21 cellular contexts compared by ENCODE assay signal in the genomic region with DNA sequence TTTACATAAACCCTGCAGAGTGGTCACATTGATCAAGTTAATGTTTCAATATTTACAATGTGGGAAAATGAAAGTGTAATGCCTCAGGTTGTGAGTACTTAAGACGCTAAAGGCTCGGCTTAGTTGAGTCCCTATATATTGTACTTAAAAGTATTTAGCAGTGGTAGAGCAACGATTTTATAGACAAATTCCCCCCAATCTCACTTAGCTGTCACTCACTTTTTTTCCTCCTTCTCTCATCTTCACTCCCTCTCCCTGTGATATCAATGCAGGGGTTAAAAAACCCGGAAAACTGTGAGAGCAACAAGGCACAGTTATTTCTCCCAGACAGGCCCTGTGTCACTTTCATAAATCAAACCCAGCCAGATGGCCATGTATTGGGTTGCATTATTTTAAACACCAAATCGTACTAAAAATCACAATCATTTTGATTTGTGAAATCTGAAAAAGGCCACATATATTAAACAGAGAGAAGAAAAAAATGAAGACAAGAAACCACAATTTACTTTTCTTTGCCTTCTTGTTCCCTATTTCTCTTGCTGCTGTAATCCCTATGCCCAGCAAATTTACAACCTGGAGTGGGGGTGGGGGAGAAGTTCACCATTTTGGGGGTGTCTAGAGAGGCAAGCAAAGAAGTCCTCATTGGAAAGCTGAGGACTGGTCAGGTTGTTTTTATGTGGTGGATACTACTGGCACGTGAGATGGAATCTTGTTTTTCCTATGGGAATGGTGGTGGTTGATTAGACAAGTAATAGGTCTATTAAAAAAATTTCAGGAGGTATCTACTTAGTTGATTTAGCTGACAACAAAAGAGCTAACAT. TPM values are rescaled to one million over a fixed set of nuclear protein-coding genes. Genes with fewer than 3 reads are reported as not detected.
DNase-seq lines count a peak whose midpoint lies in the region; ATAC-seq and TF ChIP-seq lines count a peak whose summit lies in the region.
"Had no signal": no experiment of that assay in that cellular context is flagged by ENCODE, and none has a peak within 500 bp of the region (broad histone marks: within the 10 kb centered on the region; RNA-seq: fewer than 3 reads in every experiment).

No MANE protein-coding gene starts in this region.

- no peak for TF ChIP-seq CTCF in neural cell (IDR thresholded peaks at IDR 0.05; ENCODE audit: poor library complexity, severe bottlenecking)
- TF ChIP-seq CTCF in right atrium auricular region (IDR thresholded peaks at IDR 0.05): no peak
- TF ChIP-seq CTCF in heart left ventricle (IDR thresholded peaks at IDR 0.05): no peak
- TF ChIP-seq CTCF in MM.1S (IDR thresholded peaks at IDR 0.05; ENCODE audit: low read length): no peak

- H3K9ac ChIP-seq in neural cell (ENCODE audit: low read length): peak overlapping the region; percentile 89
- H3K9ac ChIP-seq in MM.1S (ENCODE audit: low read length): no peak overlapping the region

- H2AFZ ChIP-seq in neural cell (ENCODE audit: low read depth, low read length) (no peak overlapping the region), MM.1S (ENCODE audit: low read length) (no peak overlapping the region)

- H3K79me2 ChIP-seq in neural cell (replicated peaks; ENCODE audit: insufficient read depth, low read length): peaks cover 79% of the 10 kb centered on the region
- H3K79me2 ChIP-seq in MM.1S (ENCODE audit: low read length): no peaks in the 10 kb centered on the region

- H3K27me3 ChIP-seq in HAP-1 (ENCODE audit: low read depth): no peaks in the 10 kb centered on the region
- H3K27me3 ChIP-seq in neural cell (ENCODE audit: insufficient read depth, low read depth, low read length): no peaks in the 10 kb centered on the region
- peaks cover 54 to 78% of the 10 kb centered on the region in 2 donors for H3K27me3 ChIP-seq in right atrium auricular region
- peaks cover 73 to 91% (median 87%) of the 10 kb centered on the region in 9 donors for H3K27me3 ChIP-seq in heart left ventricle
- no peaks in the 10 kb centered on the region for H3K27me3 ChIP-seq in MM.1S (replicated peaks; ENCODE audit: insufficient read depth, low read length)

- H3K9me3 ChIP-seq in HAP-1: no peaks in the 10 kb centered on the region
- no peaks in the 10 kb centered on the region for H3K9me3 ChIP-seq in neural cell (ENCODE audit: low read length)
- no peaks in the 10 kb centered on the region for H3K9me3 ChIP-seq in right atrium auricular region
- H3K9me3 ChIP-seq in heart left ventricle: no peaks in the 10 kb centered on the region
- H3K9me3 ChIP-seq in MM.1S (replicated peaks; ENCODE audit: insufficient read depth, low read length): no peaks in the 10 kb centered on the region
- H3K9me3 ChIP-seq: uterus had no signal

- DNase-seq in ACHN: peak; percentile 62
- peak in 1 of 2 experiments; percentile 54 for DNase-seq in HAP-1 (ENCODE audit: low spot score in 2 of 2)
- no peak for DNase-seq in HPDE6-E6E7 (ENCODE audit: extremely low spot score)
- no peak for DNase-seq in right atrium auricular region (ENCODE audit: low spot score)
- no peak for DNase-seq in heart left ventricle
- no peak for DNase-seq in MM.1S
- DNase-seq: activated CD4-positive, alpha-beta T cell treated with anti-CD3 and anti-CD28 coated beads for 48 hours; activated effector memory CD4-positive, alpha-beta T cell treated with anti-CD3 and anti-CD28 coated beads, Interleukin-2, amount 50 U/mL, for 16 hours; H7; immature natural killer cell; NCI-H146; NCI-H2227 treated with DMSO at 0.1 percent for 48 hours; spleen; stimulated activated CD4-positive, alpha-beta T cell treated with anti-CD3 and anti-CD28 coated beads, Interleukin-4, amount 100 ng/mL, for 4 hours; uterus had no signal

- H4K20me1 ChIP-seq in neural cell (ENCODE audit: insufficient read depth): peaks cover 54% of the 10 kb centered on the region
- H4K20me1 ChIP-seq in MM.1S (ENCODE audit: insufficient read depth, low read length): no peaks in the 10 kb centered on the region

- TF ChIP-seq EP300 in neural cell (conservative IDR thresholded peaks at IDR 0.05; ENCODE audit: poor library complexity, severe bottlenecking): no peak

- H3K27ac ChIP-seq in cingulate gyrus (ENCODE audit: low read depth, low read length) (peak overlapping the region; percentile 81), neural cell (ENCODE audit: low read length) (peak overlapping the region; percentile 94), right atrium auricular region (no peak overlapping the region), heart left ventricle (no peak overlapping the region), MM.1S (ENCODE audit: low read length) (no peak overlapping the region)
- H3K27ac ChIP-seq: spleen, uterus had no signal

- TF ChIP-seq RAD21 in neural cell (conservative IDR thresholded peaks at IDR 0.05): no peak

- no peak for TF ChIP-seq POLR2A in heart left ventricle (IDR thresholded peaks at IDR 0.05)

- intact Hi-C loops in heart left ventricle (cut with DNase I): no loop called here

- H3K4me3 ChIP-seq in HAP-1: peak overlapping the region; percentile 47
- H3K4me3 ChIP-seq in neural cell (ENCODE audit: low read length): peak overlapping the region; percentile 88
- H3K4me3 ChIP-seq in right atrium auricular region: no peak overlapping the region
- no peak overlapping the region for H3K4me3 ChIP-seq in heart left ventricle
- H3K4me3 ChIP-seq in MM.1S (ENCODE audit: low read length): no peak overlapping the region
- H3K4me3 ChIP-seq: spleen, uterus had no signal

- H3K4me2 ChIP-seq in neural cell (ENCODE audit: low read length) (peak overlapping the region; percentile 95), MM.1S (ENCODE audit: low read depth, low read length) (no peak overlapping the region)

- H3K4me1 ChIP-seq in HAP-1 (peaks cover 25% of the 10 kb centered on the region), right atrium auricular region (peaks cover 0 to 38% of the 10 kb centered on the region in 2 donors), heart left ventricle (peaks cover 0 to 43% (median 12%) of the 10 kb centered on the region in 12 donors), MM.1S (ENCODE audit: low read length) (no peaks in the 10 kb centered on the region)

- no peak for ATAC-seq in heart left ventricle

- H3K36me3 ChIP-seq in HAP-1 (replicated peaks): peaks cover 5% of the 10 kb centered on the region; the same call in 1 of the 2 replicates
- peaks cover 4% of the 10 kb centered on the region for H3K36me3 ChIP-seq in neural cell (ENCODE audit: insufficient read depth, low read length)
- H3K36me3 ChIP-seq in right atrium auricular region: no peaks in the 10 kb centered on the region
- H3K36me3 ChIP-seq in heart left ventricle: no peaks in the 10 kb centered on the region
- no peaks in the 10 kb centered on the region for H3K36me3 ChIP-seq in MM.1S (replicated peaks; ENCODE audit: insufficient read depth, low read length)
- H3K36me3 ChIP-seq: spleen, uterus had no signal

- no peaks in the 10 kb centered on the region for H3K9me2 ChIP-seq in neural cell (ENCODE audit: insufficient read depth, low read length)
- no peaks in the 10 kb centered on the region for H3K9me2 ChIP-seq in MM.1S (replicated peaks; ENCODE audit: insufficient read depth, low read length)

- 11 to 16% (median 14%) methylated on average over 6 of the region's 6 CpGs for WGBS in heart left ventricle, 4 donors

- in situ Hi-C loops in ACHN (cut with HindIII; ENCODE audit: low pct_ligation_motif_present, low pct_unique_long_range_greater_than_20kb, low sequenced_read_pairs): no loop called here
- in situ Hi-C loops in HAP-1 (cut with MboI; ENCODE audit: low sequenced_read_pairs): loop anchor here (10.0 to 25.0 kb wide), 2 partner anchors 205 to 478 kb away; partner anchors contain the start of genes C2orf49 and TGFBRAP1

- H3F3A ChIP-seq in neural cell (ENCODE audit: insufficient read depth, low read length, poor library complexity, severe bottlenecking) (peaks cover 2% of the 10 kb centered on the region), MM.1S (ENCODE audit: insufficient read depth, low read length) (no peaks in the 10 kb centered on the region)

TF ChIP-seq in neural cell, 6 proteins besides CTCF, POLR2A, EP300 and RAD21:
- TF ChIP-seq SMC3 (conservative IDR thresholded peaks at IDR 0.05; ENCODE audit: poor library complexity): no peak
- TF ChIP-seq EZH2 (IDR thresholded peaks at IDR 0.05; ENCODE audit: borderline replicate concordance, insufficient read depth, low read length, poor library complexity, severe bottlenecking): no peak
- TF ChIP-seq, protein P1, sequence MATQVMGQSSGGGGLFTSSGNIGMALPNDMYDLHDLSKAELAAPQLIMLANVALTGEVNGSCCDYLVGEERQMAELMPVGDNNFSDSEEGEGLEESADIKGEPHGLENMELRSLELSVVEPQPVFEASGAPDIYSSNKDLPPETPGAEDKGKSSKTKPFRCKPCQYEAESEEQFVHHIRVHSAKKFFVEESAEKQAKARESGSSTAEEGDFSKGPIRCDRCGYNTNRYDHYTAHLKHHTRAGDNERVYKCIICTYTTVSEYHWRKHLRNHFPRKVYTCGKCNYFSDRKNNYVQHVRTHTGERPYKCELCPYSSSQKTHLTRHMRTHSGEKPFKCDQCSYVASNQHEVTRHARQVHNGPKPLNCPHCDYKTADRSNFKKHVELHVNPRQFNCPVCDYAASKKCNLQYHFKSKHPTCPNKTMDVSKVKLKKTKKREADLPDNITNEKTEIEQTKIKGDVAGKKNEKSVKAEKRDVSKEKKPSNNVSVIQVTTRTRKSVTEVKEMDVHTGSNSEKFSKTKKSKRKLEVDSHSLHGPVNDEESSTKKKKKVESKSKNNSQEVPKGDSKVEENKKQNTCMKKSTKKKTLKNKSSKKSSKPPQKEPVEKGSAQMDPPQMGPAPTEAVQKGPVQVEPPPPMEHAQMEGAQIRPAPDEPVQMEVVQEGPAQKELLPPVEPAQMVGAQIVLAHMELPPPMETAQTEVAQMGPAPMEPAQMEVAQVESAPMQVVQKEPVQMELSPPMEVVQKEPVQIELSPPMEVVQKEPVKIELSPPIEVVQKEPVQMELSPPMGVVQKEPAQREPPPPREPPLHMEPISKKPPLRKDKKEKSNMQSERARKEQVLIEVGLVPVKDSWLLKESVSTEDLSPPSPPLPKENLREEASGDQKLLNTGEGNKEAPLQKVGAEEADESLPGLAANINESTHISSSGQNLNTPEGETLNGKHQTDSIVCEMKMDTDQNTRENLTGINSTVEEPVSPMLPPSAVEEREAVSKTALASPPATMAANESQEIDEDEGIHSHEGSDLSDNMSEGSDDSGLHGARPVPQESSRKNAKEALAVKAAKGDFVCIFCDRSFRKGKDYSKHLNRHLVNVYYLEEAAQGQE (IDR thresholded peaks at IDR 0.05; ENCODE audit: borderline replicate concordance): peak; percentile 40
- no peak for TF ChIP-seq POLR2AphosphoS5 (IDR thresholded peaks at IDR 0.05)
- TF ChIP-seq MXI1 (conservative IDR thresholded peaks at IDR 0.05; ENCODE audit: poor library complexity, severe bottlenecking): no peak
- TF ChIP-seq TAF1 (IDR thresholded peaks at IDR 0.05; ENCODE audit: low read depth): peak; percentile 30
TF ChIP-seq in neural cell: peak in this region for 2.

RNA-seq across cellular contexts. Expression of gene POU3F3, which starts 5.6 kb away (rescaled TPM):
- polyA plus RNA-seq in neural cell (69.3 and 72.0 TPM in 2 replicates), heart left ventricle (under 1 TPM in 1 of 2 donors, not detected in 1; 0.08 TPM)
- 136 and 152 TPM in 2 replicates for polyA minus RNA-seq in neural cell
- total RNA-seq in right atrium auricular region (under 1 TPM in 1 of 2 donors, not detected in 1; 0.79 TPM), heart left ventricle (under 1 TPM in 1 of 9 donors, not detected in 8; 0.27 TPM)
- total RNA-seq: fibroblast of lung, H7, lung microvascular endothelial cell, MCF 10A, pulmonary artery endothelial cell, spleen had no signal
- polyA plus RNA-seq: immature natural killer cell, spleen had no signal

Comparison
In these comparisons a context has a peak if more than half of its experiments do, and no peak if none do; other contexts are left out.
1. H3K4me3 ChIP-seq: peak in HAP-1 (single experiment) and neural cell (single experiment); none in right atrium auricular region (0 of 2), heart left ventricle (0 of 12) and MM.1S (single experiment).
2. H3K27ac ChIP-seq: peak in cingulate gyrus (single experiment) and neural cell (single experiment); none in right atrium auricular region (0 of 2), heart left ventricle (0 of 12) and MM.1S (single experiment).